1 cellular context compared by ENCODE assay signal in the genomic region with DNA sequence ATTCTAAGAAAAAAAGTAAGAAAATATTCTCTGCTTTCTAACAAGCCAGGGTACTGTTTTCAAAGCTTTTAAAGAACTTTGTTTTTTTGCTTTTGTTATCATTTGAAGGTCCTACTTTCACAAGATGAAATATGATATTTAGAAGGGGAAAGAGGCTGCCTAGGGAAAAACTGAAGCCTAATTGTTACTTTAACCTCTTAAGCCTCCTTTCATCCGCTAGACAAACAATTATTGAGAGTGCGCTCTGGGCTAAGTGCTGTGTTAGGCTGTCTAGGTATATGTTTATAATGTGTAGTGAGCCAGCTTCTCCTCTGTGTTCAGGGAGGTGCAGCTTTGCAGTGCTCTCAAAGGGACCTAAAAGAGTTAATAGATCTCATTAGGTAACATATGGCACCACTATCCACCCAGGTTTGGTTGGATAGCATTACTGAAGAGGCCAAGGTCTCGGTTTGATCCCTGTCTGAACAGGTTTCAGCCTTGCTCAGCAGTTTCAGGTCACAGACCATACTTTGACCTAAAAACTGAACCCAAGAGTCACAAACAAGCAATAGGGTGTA.
TF ChIP-seq lines count a peak whose summit lies in the region.

No MANE protein-coding gene starts in this region.

TF ChIP-seq in liver, 16 proteins besides CTCF, POLR2A, EP300 and RAD21 (continued from another document):
- TF ChIP-seq, protein P1, sequence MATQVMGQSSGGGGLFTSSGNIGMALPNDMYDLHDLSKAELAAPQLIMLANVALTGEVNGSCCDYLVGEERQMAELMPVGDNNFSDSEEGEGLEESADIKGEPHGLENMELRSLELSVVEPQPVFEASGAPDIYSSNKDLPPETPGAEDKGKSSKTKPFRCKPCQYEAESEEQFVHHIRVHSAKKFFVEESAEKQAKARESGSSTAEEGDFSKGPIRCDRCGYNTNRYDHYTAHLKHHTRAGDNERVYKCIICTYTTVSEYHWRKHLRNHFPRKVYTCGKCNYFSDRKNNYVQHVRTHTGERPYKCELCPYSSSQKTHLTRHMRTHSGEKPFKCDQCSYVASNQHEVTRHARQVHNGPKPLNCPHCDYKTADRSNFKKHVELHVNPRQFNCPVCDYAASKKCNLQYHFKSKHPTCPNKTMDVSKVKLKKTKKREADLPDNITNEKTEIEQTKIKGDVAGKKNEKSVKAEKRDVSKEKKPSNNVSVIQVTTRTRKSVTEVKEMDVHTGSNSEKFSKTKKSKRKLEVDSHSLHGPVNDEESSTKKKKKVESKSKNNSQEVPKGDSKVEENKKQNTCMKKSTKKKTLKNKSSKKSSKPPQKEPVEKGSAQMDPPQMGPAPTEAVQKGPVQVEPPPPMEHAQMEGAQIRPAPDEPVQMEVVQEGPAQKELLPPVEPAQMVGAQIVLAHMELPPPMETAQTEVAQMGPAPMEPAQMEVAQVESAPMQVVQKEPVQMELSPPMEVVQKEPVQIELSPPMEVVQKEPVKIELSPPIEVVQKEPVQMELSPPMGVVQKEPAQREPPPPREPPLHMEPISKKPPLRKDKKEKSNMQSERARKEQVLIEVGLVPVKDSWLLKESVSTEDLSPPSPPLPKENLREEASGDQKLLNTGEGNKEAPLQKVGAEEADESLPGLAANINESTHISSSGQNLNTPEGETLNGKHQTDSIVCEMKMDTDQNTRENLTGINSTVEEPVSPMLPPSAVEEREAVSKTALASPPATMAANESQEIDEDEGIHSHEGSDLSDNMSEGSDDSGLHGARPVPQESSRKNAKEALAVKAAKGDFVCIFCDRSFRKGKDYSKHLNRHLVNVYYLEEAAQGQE (IDR thresholded peaks at IDR 0.05), result peak; percentile 73
- TF ChIP-seq RXRA (IDR thresholded peaks at IDR 0.05), result peak; percentile 93 to 95
- TF ChIP-seq, protein P2, sequence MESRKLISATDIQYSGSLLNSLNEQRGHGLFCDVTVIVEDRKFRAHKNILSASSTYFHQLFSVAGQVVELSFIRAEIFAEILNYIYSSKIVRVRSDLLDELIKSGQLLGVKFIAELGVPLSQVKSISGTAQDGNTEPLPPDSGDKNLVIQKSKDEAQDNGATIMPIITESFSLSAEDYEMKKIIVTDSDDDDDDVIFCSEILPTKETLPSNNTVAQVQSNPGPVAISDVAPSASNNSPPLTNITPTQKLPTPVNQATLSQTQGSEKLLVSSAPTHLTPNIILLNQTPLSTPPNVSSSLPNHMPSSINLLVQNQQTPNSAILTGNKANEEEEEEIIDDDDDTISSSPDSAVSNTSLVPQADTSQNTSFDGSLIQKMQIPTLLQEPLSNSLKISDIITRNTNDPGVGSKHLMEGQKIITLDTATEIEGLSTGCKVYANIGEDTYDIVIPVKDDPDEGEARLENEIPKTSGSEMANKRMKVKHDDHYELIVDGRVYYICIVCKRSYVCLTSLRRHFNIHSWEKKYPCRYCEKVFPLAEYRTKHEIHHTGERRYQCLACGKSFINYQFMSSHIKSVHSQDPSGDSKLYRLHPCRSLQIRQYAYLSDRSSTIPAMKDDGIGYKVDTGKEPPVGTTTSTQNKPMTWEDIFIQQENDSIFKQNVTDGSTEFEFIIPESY (IDR thresholded peaks at IDR 0.05), result peak; percentile 61
- peak; percentile 93 to 96 for TF ChIP-seq HNF4A (conservative IDR thresholded peaks at IDR 0.05)
- peak; percentile 70 for TF ChIP-seq FOXA1 (IDR thresholded peaks at IDR 0.05)
- TF ChIP-seq, protein P3, sequence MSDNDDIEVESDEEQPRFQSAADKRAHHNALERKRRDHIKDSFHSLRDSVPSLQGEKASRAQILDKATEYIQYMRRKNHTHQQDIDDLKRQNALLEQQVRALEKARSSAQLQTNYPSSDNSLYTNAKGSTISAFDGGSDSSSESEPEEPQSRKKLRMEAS (IDR thresholded peaks at IDR 0.05), result peak; percentile 69
- no peak for TF ChIP-seq TAF1 (conservative IDR thresholded peaks at IDR 0.05)
- peak; percentile 73 to 75 for TF ChIP-seq JUND (IDR thresholded peaks at IDR 0.05)
- TF ChIP-seq HNF4G (IDR thresholded peaks at IDR 0.05), result peak; percentile 75
